1 cellular context compared by ENCODE assay signal in the genomic region with DNA sequence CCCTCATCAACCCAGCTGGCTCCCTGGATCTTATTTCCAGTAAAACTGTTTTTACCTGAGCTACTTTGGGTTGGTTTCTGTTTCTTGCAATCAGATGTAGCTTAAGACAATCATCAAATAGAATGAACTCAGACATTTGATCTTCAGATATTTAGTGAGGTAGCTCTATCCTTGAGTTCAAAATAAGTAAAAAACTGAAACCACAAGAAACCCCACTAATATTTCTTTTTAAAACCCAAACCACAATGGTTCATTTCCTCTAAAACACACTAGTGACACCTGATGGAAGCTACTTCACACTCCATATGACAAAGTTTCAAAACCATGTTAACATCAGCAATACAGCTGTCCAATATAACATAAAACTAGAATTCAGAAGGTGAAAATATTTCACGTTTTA.
TF ChIP-seq lines count a peak whose summit lies in the region.

No MANE protein-coding gene starts in this region.

TF ChIP-seq in GM12878, 131 proteins besides CTCF, POLR2A, EP300 and RAD21 (continued from another document):
- TF ChIP-seq NFIC (IDR thresholded peaks at IDR 0.05; ENCODE audit: low read depth, low read length) (peak; percentile 62; the same call in 1 of the 2 replicates), EZH2 (IDR thresholded peaks at IDR 0.05; ENCODE audit: borderline replicate concordance, control insufficient read depth, low read depth, low read length) (no peak), RUNX3 (IDR thresholded peaks at IDR 0.05; ENCODE audit: low read length) (peak; percentile 96), PAX5 (IDR thresholded peaks at IDR 0.05; ENCODE audit: borderline replicate concordance, low read depth, low read length) (no peak), BCL11A (IDR thresholded peaks at IDR 0.05; ENCODE audit: low read depth, low read length) (0 out of 2 replicates have a peak, but pooled peaks have one; percentile 6), TCF7 (IDR thresholded peaks at IDR 0.05; ENCODE audit: borderline replicate concordance) (no peak), CBFB (IDR thresholded peaks at IDR 0.05; ENCODE audit: low read depth) (peak; percentile 75), JUNB (IDR thresholded peaks at IDR 0.05) (peak; percentile 7; the same call in 1 of the 2 replicates), ESRRA (IDR thresholded peaks at IDR 0.05; ENCODE audit: low read length) (no peak), FOS (IDR thresholded peaks at IDR 0.05; ENCODE audit: borderline replicate concordance, extremely low read depth, insufficient read length) (no peak), NRF1 (conservative IDR thresholded peaks at IDR 0.05; ENCODE audit: low read depth, low read length) (no peak), IKZF2 (IDR thresholded peaks at IDR 0.05) (peak in 1 of 2 experiments; percentile 16; a peak in 2 of 4 replicates), SPI1 (IDR thresholded peaks at IDR 0.05; ENCODE audit: borderline replicate concordance, insufficient read depth, low read depth, low read length) (peak; percentile 55; the same call in 1 of the 2 replicates)
- TF ChIP-seq, protein P1, sequence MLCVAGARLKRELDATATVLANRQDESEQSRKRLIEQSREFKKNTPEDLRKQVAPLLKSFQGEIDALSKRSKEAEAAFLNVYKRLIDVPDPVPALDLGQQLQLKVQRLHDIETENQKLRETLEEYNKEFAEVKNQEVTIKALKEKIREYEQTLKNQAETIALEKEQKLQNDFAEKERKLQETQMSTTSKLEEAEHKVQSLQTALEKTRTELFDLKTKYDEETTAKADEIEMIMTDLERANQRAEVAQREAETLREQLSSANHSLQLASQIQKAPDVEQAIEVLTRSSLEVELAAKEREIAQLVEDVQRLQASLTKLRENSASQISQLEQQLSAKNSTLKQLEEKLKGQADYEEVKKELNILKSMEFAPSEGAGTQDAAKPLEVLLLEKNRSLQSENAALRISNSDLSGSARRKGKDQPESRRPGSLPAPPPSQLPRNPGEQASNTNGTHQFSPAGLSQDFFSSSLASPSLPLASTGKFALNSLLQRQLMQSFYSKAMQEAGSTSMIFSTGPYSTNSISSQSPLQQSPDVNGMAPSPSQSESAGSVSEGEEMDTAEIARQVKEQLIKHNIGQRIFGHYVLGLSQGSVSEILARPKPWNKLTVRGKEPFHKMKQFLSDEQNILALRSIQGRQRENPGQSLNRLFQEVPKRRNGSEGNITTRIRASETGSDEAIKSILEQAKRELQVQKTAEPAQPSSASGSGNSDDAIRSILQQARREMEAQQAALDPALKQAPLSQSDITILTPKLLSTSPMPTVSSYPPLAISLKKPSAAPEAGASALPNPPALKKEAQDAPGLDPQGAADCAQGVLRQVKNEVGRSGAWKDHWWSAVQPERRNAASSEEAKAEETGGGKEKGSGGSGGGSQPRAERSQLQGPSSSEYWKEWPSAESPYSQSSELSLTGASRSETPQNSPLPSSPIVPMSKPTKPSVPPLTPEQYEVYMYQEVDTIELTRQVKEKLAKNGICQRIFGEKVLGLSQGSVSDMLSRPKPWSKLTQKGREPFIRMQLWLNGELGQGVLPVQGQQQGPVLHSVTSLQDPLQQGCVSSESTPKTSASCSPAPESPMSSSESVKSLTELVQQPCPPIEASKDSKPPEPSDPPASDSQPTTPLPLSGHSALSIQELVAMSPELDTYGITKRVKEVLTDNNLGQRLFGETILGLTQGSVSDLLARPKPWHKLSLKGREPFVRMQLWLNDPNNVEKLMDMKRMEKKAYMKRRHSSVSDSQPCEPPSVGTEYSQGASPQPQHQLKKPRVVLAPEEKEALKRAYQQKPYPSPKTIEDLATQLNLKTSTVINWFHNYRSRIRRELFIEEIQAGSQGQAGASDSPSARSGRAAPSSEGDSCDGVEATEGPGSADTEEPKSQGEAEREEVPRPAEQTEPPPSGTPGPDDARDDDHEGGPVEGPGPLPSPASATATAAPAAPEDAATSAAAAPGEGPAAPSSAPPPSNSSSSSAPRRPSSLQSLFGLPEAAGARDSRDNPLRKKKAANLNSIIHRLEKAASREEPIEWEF (IDR thresholded peaks at IDR 0.05; ENCODE audit: insufficient replicate concordance, low read depth, low read length) = no peak
- TF ChIP-seq, protein P2, sequence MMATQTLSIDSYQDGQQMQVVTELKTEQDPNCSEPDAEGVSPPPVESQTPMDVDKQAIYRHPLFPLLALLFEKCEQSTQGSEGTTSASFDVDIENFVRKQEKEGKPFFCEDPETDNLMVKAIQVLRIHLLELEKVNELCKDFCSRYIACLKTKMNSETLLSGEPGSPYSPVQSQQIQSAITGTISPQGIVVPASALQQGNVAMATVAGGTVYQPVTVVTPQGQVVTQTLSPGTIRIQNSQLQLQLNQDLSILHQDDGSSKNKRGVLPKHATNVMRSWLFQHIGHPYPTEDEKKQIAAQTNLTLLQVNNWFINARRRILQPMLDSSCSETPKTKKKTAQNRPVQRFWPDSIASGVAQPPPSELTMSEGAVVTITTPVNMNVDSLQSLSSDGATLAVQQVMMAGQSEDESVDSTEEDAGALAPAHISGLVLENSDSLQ (IDR thresholded peaks at IDR 0.05) = no peak
